Comparison of ENCODE assay signal across 21 cellular contexts in the genomic region with DNA sequence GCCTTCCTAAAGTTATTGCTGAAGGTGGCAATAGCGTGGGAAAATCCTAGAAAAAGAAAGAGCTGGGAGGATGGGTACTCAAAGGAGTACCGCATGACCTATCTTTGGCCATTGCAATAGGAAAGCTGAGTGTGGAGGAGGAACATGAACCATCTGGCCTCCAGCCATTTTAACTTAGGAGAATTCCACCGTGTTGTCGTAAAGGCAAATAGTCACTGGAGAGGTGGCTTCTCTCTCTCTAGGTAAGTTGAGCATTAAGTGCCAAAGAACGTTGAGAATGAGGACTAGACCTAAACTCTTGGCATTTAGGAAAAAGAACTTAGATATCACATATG.
"Had no signal": no experiment of that assay in that cellular context is flagged by ENCODE, and none has a peak within 500 bp of the region (broad histone marks: within the 10 kb centered on the region; RNA-seq: fewer than 3 reads in every experiment).

No MANE protein-coding gene starts in this region.

- H3K4me1 ChIP-seq: adrenal gland, body of pancreas, colonic mucosa, foreskin keratinocyte, gastrocnemius medialis had no signal

- H3K27me3 Mint-ChIP-seq: activated B cell treated with CpG ODN at 0.5 μM for 24 hours; activated CD4-positive, alpha-beta T cell treated with anti-CD3 and anti-CD28 coated beads, Interleukin-2, amount 10 ng/mL, durations not matched to agents 7 days and 5 days; activated naive CD8-positive, alpha-beta T cell treated with anti-CD3 and anti-CD28 coated beads, Interleukin-2, amount 50 U/mL, for 24 hours; activated T-cell treated with anti-CD3 and anti-CD28 coated beads, Interleukin-2, amount 50 U/mL, for 24 hours had no signal

- H3K36me3 ChIP-seq: adrenal gland, cardiac muscle cell, colonic mucosa, gastrocnemius medialis, heart left ventricle, WERI-Rb-1 had no signal

- H3K4me3 ChIP-seq: adrenal gland, body of pancreas, cardiac muscle cell, colonic mucosa, gastrocnemius medialis, heart left ventricle had no signal

- H3K27ac Mint-ChIP-seq: activated CD4-positive, alpha-beta memory T cell treated with anti-CD3 and anti-CD28 coated beads, Interleukin-2, amount 10 ng/mL, durations not matched to agents 7 days and 5 days; activated CD4-positive, alpha-beta T cell treated with anti-CD3 and anti-CD28 coated beads, Interleukin-2, amount 10 ng/mL, durations not matched to agents 7 days and 5 days had no signal

- H3K4me3 Mint-ChIP-seq: activated B cell treated with CpG ODN at 0.5 μM for 24 hours; activated CD4-positive, alpha-beta memory T cell treated with anti-CD3 and anti-CD28 coated beads, Interleukin-2, amount 10 ng/mL, durations not matched to agents 7 days and 5 days; activated CD4-positive, alpha-beta T cell treated with anti-CD3 and anti-CD28 coated beads, Interleukin-2, amount 10 ng/mL, durations not matched to agents 7 days and 5 days; activated naive CD4-positive, alpha-beta T cell treated with anti-CD3 and anti-CD28 coated beads for 36 hours; activated naive CD8-positive, alpha-beta T cell treated with anti-CD3 and anti-CD28 coated beads, Interleukin-2, amount 50 U/mL, for 24 hours; activated T-cell treated with anti-CD3 and anti-CD28 coated beads, Interleukin-2, amount 50 U/mL, for 24 hours had no signal

- H3K36me3 Mint-ChIP-seq: activated naive CD4-positive, alpha-beta T cell treated with anti-CD3 and anti-CD28 coated beads, Interleukin-2, amount 50 U/mL, for 72 hours had no signal

- DNase-seq: activated CD8-positive, alpha-beta memory T cell treated with anti-CD3 and anti-CD28 coated beads, Interleukin-2, amount 50 U/mL, for 48 hours; aorta; glutamatergic neuron; T1000 had no signal

- H3K27ac ChIP-seq: adrenal gland, body of pancreas, cardiac muscle cell, colonic mucosa, epithelial cell of prostate, foreskin keratinocyte, gastrocnemius medialis, heart left ventricle, WERI-Rb-1 had no signal

- H3K9me3 Mint-ChIP-seq: activated B cell treated with CpG ODN at 0.5 μM for 24 hours; activated CD4-positive, alpha-beta memory T cell treated with anti-CD3 and anti-CD28 coated beads, Interleukin-2, amount 10 ng/mL, durations not matched to agents 7 days and 5 days; activated CD4-positive, alpha-beta T cell treated with anti-CD3 and anti-CD28 coated beads, Interleukin-2, amount 10 ng/mL, durations not matched to agents 7 days and 5 days; activated naive CD4-positive, alpha-beta T cell treated with anti-CD3 and anti-CD28 coated beads for 36 hours; activated naive CD4-positive, alpha-beta T cell treated with anti-CD3 and anti-CD28 coated beads, Interleukin-2, amount 50 U/mL, for 72 hours; activated naive CD8-positive, alpha-beta T cell treated with anti-CD3 and anti-CD28 coated beads, Interleukin-2, amount 50 U/mL, for 24 hours; activated T-cell treated with anti-CD3 and anti-CD28 coated beads, Interleukin-2, amount 50 U/mL, for 24 hours; activated T-helper 2 cell treated with anti-CD3 and anti-CD28 coated beads, Interferon-gamma antibody, Interleukin-2, Interleukin-4, amounts not matched to agents 10 μg/mL and 5 μg/mL and 100 μg/mL, durations not matched to agents 14 hours and 24 hours and 36 hours had no signal

- H3K27me3 ChIP-seq: adrenal gland, body of pancreas, cardiac muscle cell, colonic mucosa, foreskin keratinocyte, gastrocnemius medialis, heart left ventricle had no signal

- H3K9me3 ChIP-seq: adrenal gland, body of pancreas, colonic mucosa, gastrocnemius medialis, heart left ventricle had no signal
